In genomic region chr9:82223442-82223841, GRCh38 we compare ENCODE assay signal across 20 cellular contexts.
"Had no signal": no experiment of that assay in that cellular context is flagged by ENCODE, and none has a peak within 500 bp of the region (broad histone marks: within the 10 kb centered on the region; RNA-seq: fewer than 3 reads in every experiment).

No MANE protein-coding gene starts in this region.

- H3K27me3 Mint-ChIP-seq: activated CD4-positive, alpha-beta memory T cell treated with anti-CD3 and anti-CD28 coated beads, Interleukin-2, amount 10 ng/mL, durations not matched to agents 7 days and 5 days; activated CD8-positive, alpha-beta memory T cell treated with anti-CD3 and anti-CD28 coated beads, Interleukin-2, amount 10 ng/mL, durations not matched to agents 7 days and 5 days; activated T-helper 17 cell treated with anti-CD3 and anti-CD28 coated beads, Interleukin-2, amount 50 U/mL, for 72 hours; T-cell had no signal

- H3K27ac ChIP-seq: hepatocyte, thyroid gland had no signal

- H3K27me3 ChIP-seq: hepatocyte, thyroid gland had no signal

- H3K9me3 ChIP-seq: thyroid gland had no signal

- H2AFZ ChIP-seq: hepatocyte had no signal

- H3K4me3 ChIP-seq: hepatocyte, lung, thyroid gland had no signal

- DNase-seq: activated CD4-positive, alpha-beta memory T cell treated with anti-CD3 and anti-CD28 coated beads, Interleukin-2, amount 10 ng/mL, durations not matched to agents 7 days and 5 days; activated CD4-positive, alpha-beta T cell treated with anti-CD3 and anti-CD28 coated beads for 48 hours; activated CD4-positive, CD25-positive, alpha-beta regulatory T cell; activated CD8-positive, alpha-beta memory T cell treated with anti-CD3 and anti-CD28 coated beads, Interleukin-2, amount 10 ng/mL, durations not matched to agents 7 days and 5 days; activated naive CD4-positive, alpha-beta T cell treated with Interleukin-2 at 50 U/mL for 16 hours; anterior cingulate cortex; cerebellar nuclear complex; effector CD4-positive, alpha-beta T cell; islet precursor cell; midbrain; nucleus accumbens; posterior cingulate gyrus; retina; stimulated activated naive CD4-positive, alpha-beta T cell; T-cell; thyroid gland had no signal

- H3K4me3 Mint-ChIP-seq: activated CD4-positive, alpha-beta memory T cell treated with anti-CD3 and anti-CD28 coated beads, Interleukin-2, amount 10 ng/mL, durations not matched to agents 7 days and 5 days; activated CD8-positive, alpha-beta memory T cell treated with anti-CD3 and anti-CD28 coated beads, Interleukin-2, amount 10 ng/mL, durations not matched to agents 7 days and 5 days; activated T-helper 17 cell treated with anti-CD3 and anti-CD28 coated beads, Interleukin-2, amount 50 U/mL, for 72 hours; nephron; T-cell had no signal

- H3K27ac Mint-ChIP-seq: activated CD4-positive, alpha-beta memory T cell treated with anti-CD3 and anti-CD28 coated beads, Interleukin-2, amount 10 ng/mL, durations not matched to agents 7 days and 5 days; activated CD8-positive, alpha-beta memory T cell treated with anti-CD3 and anti-CD28 coated beads, Interleukin-2, amount 10 ng/mL, durations not matched to agents 7 days and 5 days; activated T-helper 17 cell treated with anti-CD3 and anti-CD28 coated beads, Interleukin-2, amount 50 U/mL, for 72 hours; nephron; T-cell had no signal

- H3K36me3 ChIP-seq: thyroid gland had no signal

- H3K36me3 Mint-ChIP-seq: activated CD8-positive, alpha-beta memory T cell treated with anti-CD3 and anti-CD28 coated beads, Interleukin-2, amount 10 ng/mL, durations not matched to agents 7 days and 5 days; T-cell had no signal

- H3K4me2 ChIP-seq: hepatocyte had no signal

- H3K9me3 Mint-ChIP-seq: activated T-helper 17 cell treated with anti-CD3 and anti-CD28 coated beads, Interleukin-2, amount 50 U/mL, for 72 hours had no signal

- H3K4me1 Mint-ChIP-seq: activated CD4-positive, alpha-beta memory T cell treated with anti-CD3 and anti-CD28 coated beads, Interleukin-2, amount 10 ng/mL, durations not matched to agents 7 days and 5 days; activated CD8-positive, alpha-beta memory T cell treated with anti-CD3 and anti-CD28 coated beads, Interleukin-2, amount 10 ng/mL, durations not matched to agents 7 days and 5 days; activated T-helper 17 cell treated with anti-CD3 and anti-CD28 coated beads, Interleukin-2, amount 50 U/mL, for 72 hours; nephron; T-cell had no signal

- H3K4me1 ChIP-seq: thyroid gland had no signal
